In genomic region chr3:82038536-82038935, GRCh38 we compare ENCODE assay signal across 12 cellular contexts.
DNase-seq lines count a peak whose midpoint lies in the region; ATAC-seq and TF ChIP-seq lines count a peak whose summit lies in the region.
"Had no signal": no experiment of that assay in that cellular context is flagged by ENCODE, and none has a peak within 500 bp of the region (broad histone marks: within the 10 kb centered on the region; RNA-seq: fewer than 3 reads in every experiment).

No MANE protein-coding gene starts in this region.

- ATAC-seq in GM18868 (IDR thresholded peaks at IDR 0.05; ENCODE audit: unreplicated experiment), result peak; percentile 49
- no peak for ATAC-seq in HG02981 (IDR thresholded peaks at IDR 0.05; ENCODE audit: unreplicated experiment)
- no peak for ATAC-seq in GM21723 (IDR thresholded peaks at IDR 0.05; ENCODE audit: unreplicated experiment)
- ATAC-seq: CD8-positive, alpha-beta T cell had no signal

- no peak for TF ChIP-seq CTCF in fibroblast of villous mesenchyme (IDR thresholded peaks at IDR 0.05; ENCODE audit: insufficient read depth, low read depth, low read length)

- DNase-seq in COR-L47 (lab: John Stamatoyannopoulos, UW), result peak; percentile 34
- peak; percentile 86 for DNase-seq in NCI-H69 (lab: John Stamatoyannopoulos, UW)
- peak; percentile 14 for DNase-seq in fibroblast of villous mesenchyme (ENCODE audit: low read depth)
- DNase-seq in GM19240 (ENCODE audit: insufficient read length, low spot score), result no peak
- DNase-seq: CD8-positive, alpha-beta T cell; KBM-7; NCI-H1048; SJCRH30; SW 1271 had no signal

- no peak overlapping the region for H3K4me3 ChIP-seq in fibroblast of villous mesenchyme (ENCODE audit: low read depth, low read length)
- H3K4me3 ChIP-seq: SJCRH30 had no signal
